Comparison of ENCODE assay signal across 11 cellular contexts in the genomic region with DNA sequence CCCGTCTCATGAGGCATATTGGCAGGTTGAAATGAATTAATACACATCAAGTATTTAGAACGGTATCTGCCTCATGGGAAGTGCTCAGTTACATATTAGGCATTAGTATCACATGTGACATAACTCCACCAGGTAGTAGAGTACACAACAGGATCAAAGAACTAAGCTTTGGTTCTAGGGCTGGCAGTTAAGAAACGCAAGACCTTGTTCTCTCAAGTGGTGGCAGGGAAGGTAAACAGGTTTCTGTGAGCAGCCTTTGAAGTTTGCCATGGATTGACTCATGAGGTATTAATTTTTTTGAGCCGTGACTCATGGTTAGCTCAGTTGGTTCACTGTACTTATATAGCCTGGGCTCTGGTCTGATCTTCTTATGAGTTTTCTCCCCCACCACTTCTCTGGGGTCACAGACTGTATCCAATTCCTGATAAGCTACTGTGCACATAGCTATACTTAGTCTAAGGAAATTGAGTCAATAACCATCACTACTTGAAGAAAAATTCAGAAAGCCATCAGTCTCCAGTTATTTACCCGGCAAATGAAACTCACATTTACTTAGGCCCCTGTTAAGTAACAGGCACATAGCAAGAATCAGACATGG.
DNase-seq lines count a peak whose midpoint lies in the region; ATAC-seq, FAIRE-seq and TF ChIP-seq lines count a peak whose summit lies in the region.
"Had no signal": no experiment of that assay in that cellular context is flagged by ENCODE, and none has a peak within 500 bp of the region (broad histone marks: within the 10 kb centered on the region; RNA-seq: fewer than 3 reads in every experiment).

No MANE protein-coding gene starts in this region.

- DNase-seq in EH (ENCODE audit: low read depth) (peak; percentile 64), LHCN-M2 (ENCODE audit: low read depth) (peak; percentile 84), astrocyte (ENCODE audit: low read depth) (peak; percentile 91), non-pigmented ciliary epithelial cell (ENCODE audit: low read depth) (peak; percentile 77), COR-L47 (lab: John Stamatoyannopoulos, UW) (no peak), DMS79 treated with DMSO at 0.1 percent for 48 hours (lab: John Stamatoyannopoulos, UW) (no peak), NCI-H82 (lab: John Stamatoyannopoulos, UW) (no peak)
- DNase-seq: nephron progenitor cell, Peyer's patch had no signal

- H3K4me3 Mint-ChIP-seq in astrocyte (ENCODE audit: unreplicated experiment) = no peak overlapping the region
- H3K4me3 Mint-ChIP-seq: nephron progenitor cell had no signal

- H2AFZ ChIP-seq in astrocyte (ENCODE audit: low read depth, low read length) = no peak overlapping the region

- H3K27ac ChIP-seq in astrocyte (ENCODE audit: low read depth, low read length) = peak overlapping the region; percentile 41
- H3K27ac ChIP-seq: Peyer's patch had no signal

- no peaks in the 10 kb centered on the region for H3K9me3 Mint-ChIP-seq in astrocyte (ENCODE audit: unreplicated experiment)
- H3K9me3 Mint-ChIP-seq: nephron progenitor cell had no signal

- H3K36me3 Mint-ChIP-seq in astrocyte (ENCODE audit: low read depth, unreplicated experiment) = peaks cover 1% of the 10 kb centered on the region

- TF ChIP-seq CTCF in astrocyte (IDR thresholded peaks at IDR 0.05; ENCODE audit: insufficient read depth, low read depth, low read length) = no peak

- peaks cover 2% of the 10 kb centered on the region for H3K27me3 Mint-ChIP-seq in astrocyte (ENCODE audit: low read depth, unreplicated experiment)

- no peaks in the 10 kb centered on the region for H3K9me3 ChIP-seq in astrocyte (ENCODE audit: insufficient read depth, low read depth, low read length)
- H3K9me3 ChIP-seq: Peyer's patch had no signal

- H3K27ac Mint-ChIP-seq in astrocyte (ENCODE audit: unreplicated experiment) = peak overlapping the region; percentile 64
- H3K27ac Mint-ChIP-seq: nephron progenitor cell had no signal

- H3K36me3 ChIP-seq in astrocyte (ENCODE audit: insufficient read depth, low read length) = no peaks in the 10 kb centered on the region
- H3K36me3 ChIP-seq: Peyer's patch had no signal

- no peaks in the 10 kb centered on the region for H4K20me1 ChIP-seq in astrocyte (ENCODE audit: insufficient read depth, low read length)

- peaks cover 17% of the 10 kb centered on the region for H3K4me1 ChIP-seq in astrocyte (ENCODE audit: insufficient read depth, low read length)
- H3K4me1 ChIP-seq: Peyer's patch had no signal

- FAIRE-seq in astrocyte (lab: Jason Lieb, UNC) = peak; percentile 56
- FAIRE-seq: GM18507 had no signal

- ATAC-seq in HG02623 (IDR thresholded peaks at IDR 0.05; ENCODE audit: unreplicated experiment) = no peak

- no peak overlapping the region for H3K4me3 ChIP-seq in astrocyte (ENCODE audit: insufficient read depth, low read depth, low read length)
- H3K4me3 ChIP-seq: Peyer's patch had no signal

- peaks cover 22% of the 10 kb centered on the region for H3K4me1 Mint-ChIP-seq in astrocyte (ENCODE audit: low read depth, unreplicated experiment)

- H3K9ac ChIP-seq in astrocyte (ENCODE audit: low read length) = no peak overlapping the region

- peak overlapping the region; percentile 67 for H3K4me2 ChIP-seq in astrocyte (ENCODE audit: low read length)

- no peaks in the 10 kb centered on the region for H3K27me3 ChIP-seq in astrocyte (ENCODE audit: insufficient read depth, low read length)
- H3K27me3 ChIP-seq: Peyer's patch had no signal

- no peaks in the 10 kb centered on the region for H3K79me2 ChIP-seq in astrocyte (ENCODE audit: insufficient read depth, low read length)

Comparison
In these comparisons a context has a peak if more than half of its experiments do, and no peak if none do; other contexts are left out.
1. DNase-seq: peak in EH (single experiment), LHCN-M2 (single experiment), astrocyte (single experiment) and non-pigmented ciliary epithelial cell (single experiment); none in COR-L47 (single experiment), DMS79 treated with DMSO at 0.1 percent for 48 hours (single experiment) and NCI-H82 (single experiment).